ENCODE assay signal across 8 cellular contexts in the genomic region with DNA sequence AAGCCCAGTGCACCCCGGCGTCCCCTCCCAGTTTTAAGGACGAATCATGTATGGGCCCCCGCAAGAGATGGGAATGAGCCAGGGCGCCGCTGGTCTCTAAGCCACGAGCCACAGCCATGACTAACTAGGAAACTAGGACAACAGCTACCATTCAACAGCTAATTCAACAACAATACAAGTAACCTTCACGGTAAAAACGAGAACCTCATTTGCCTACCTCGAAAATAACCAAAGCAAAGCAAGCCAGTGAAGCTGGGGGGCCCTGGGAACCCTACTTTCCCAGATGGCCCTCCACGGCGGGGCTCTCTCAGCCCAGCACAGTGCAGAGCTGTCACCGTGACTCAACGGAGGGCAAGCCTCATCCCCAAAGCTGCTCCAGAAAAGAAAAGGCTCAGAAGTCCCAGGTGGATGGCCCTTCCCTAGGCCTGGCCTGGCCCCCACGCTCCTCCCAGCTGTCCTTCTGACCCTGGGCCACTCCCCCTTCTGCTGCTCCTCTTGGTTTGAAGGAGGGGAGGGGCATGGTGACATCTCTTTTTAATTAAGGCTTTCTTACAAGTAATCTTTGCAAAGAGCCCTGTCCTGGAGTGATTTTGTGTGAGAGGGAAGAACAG.
DNase-seq lines count a peak whose midpoint lies in the region; ATAC-seq and TF ChIP-seq lines count a peak whose summit lies in the region.

No MANE protein-coding gene starts in this region.

- H3K27me3 Mint-ChIP-seq in CD8-positive, alpha-beta memory T cell = peaks cover 0 to 1% of the 10 kb centered on the region in 2 donors

- CTCF ChIA-PET in CD8-positive, alpha-beta memory T cell (lab: Charles Lee) = interaction anchor here (1.2 to 2.6 kb wide), 6 partner anchors 11 to 107 kb away, joined by 3 to 10 read pairs (median 5); no protein-coding TSS in a partner anchor

- H3K27ac Mint-ChIP-seq in CD8-positive, alpha-beta memory T cell = peak overlapping the region; percentile 78 to 98 (median 96)

- no peaks in the 10 kb centered on the region for H3K9me3 Mint-ChIP-seq in CD8-positive, alpha-beta memory T cell

- H3K36me3 Mint-ChIP-seq in CD8-positive, alpha-beta memory T cell = peaks cover 0 to 4% (median 0%) of the 10 kb centered on the region in 3 donors

- DNase-seq in CD8-positive, alpha-beta memory T cell = no peak
- DNase-seq in NCI-H526 (lab: John Stamatoyannopoulos, UW) = peak; percentile 37 to 82
- peak; percentile 81 for DNase-seq in brain microvascular endothelial cell
- no peak for DNase-seq in lower lobe of right lung
- DNase-seq in transverse colon = peak; percentile 36
- DNase-seq in NCI-H748 treated with DMSO at 0.1 percent for 48 hours (lab: John Stamatoyannopoulos, UW) = no peak
- DNase-seq in occipital lobe (lab: John Stamatoyannopoulos, UW) = no peak

- H3K27ac ChIP-seq in CD8-positive, alpha-beta memory T cell (ENCODE audit: low read depth, low read length) = peak overlapping the region; percentile 73
- H3K27ac ChIP-seq in brain microvascular endothelial cell (peak overlapping the region; percentile 97), lower lobe of right lung (peak overlapping the region; percentile 63), transverse colon (peak overlapping the region; percentile 71 to 82 (median 79))

- peak; percentile 39 to 41 for ATAC-seq in lower lobe of right lung
- no peak for ATAC-seq in GM21390 (IDR thresholded peaks at IDR 0.05; ENCODE audit: unreplicated experiment)

- intact Hi-C loops in lower lobe of right lung (cut with DNase I) = no loop called here
- intact Hi-C loops in transverse colon (cut with DNase I; ENCODE audit: low total_unique reads) = no loop called here

- no peak for TF ChIP-seq EP300 in transverse colon (IDR thresholded peaks at IDR 0.05; ENCODE audit: low read depth)

- 68% methylated on average over 15 of the region's 15 CpGs; no CpG with 5 or more reads in 1 of the 2 donors for WGBS in transverse colon (ENCODE audit: low coverage in 1 of 2), 2 donors

- peaks cover 48% of the 10 kb centered on the region for H3K4me1 ChIP-seq in CD8-positive, alpha-beta memory T cell (ENCODE audit: insufficient read depth, low read length)
- H3K4me1 ChIP-seq in lower lobe of right lung (peaks cover 35% of the 10 kb centered on the region), transverse colon (peaks cover 25 to 69% (median 38%) of the 10 kb centered on the region in 4 donors)

- TF ChIP-seq CTCF in brain microvascular endothelial cell (IDR thresholded peaks at IDR 0.05; ENCODE audit: low read depth, low read length, missing control alignments) = no peak
- TF ChIP-seq CTCF in lower lobe of right lung (IDR thresholded peaks at IDR 0.05) = no peak
- TF ChIP-seq CTCF in transverse colon (IDR thresholded peaks at IDR 0.05) = no peak

- H3K27me3 ChIP-seq in CD8-positive, alpha-beta memory T cell (ENCODE audit: insufficient read depth, low read length, poor library complexity, severe bottlenecking) = no peaks in the 10 kb centered on the region
- no peaks in the 10 kb centered on the region for H3K27me3 ChIP-seq in brain microvascular endothelial cell (replicated peaks)
- no peaks in the 10 kb centered on the region for H3K27me3 ChIP-seq in lower lobe of right lung (ENCODE audit: low read depth)
- no peaks in the 10 kb centered on the region for H3K27me3 ChIP-seq in transverse colon

- peak overlapping the region; percentile 54 for H3K4me3 ChIP-seq in CD8-positive, alpha-beta memory T cell (ENCODE audit: low read length)
- H3K4me3 ChIP-seq in brain microvascular endothelial cell (ENCODE audit: low read depth, low read length) (peak overlapping the region; percentile 9), lower lobe of right lung (peak overlapping the region; percentile 30), transverse colon (peak overlapping the region in 2 of 4 donors; percentile 8 to 13)

- no peaks in the 10 kb centered on the region for H3K36me3 ChIP-seq in CD8-positive, alpha-beta memory T cell (ENCODE audit: insufficient read depth, low read length)
- no peaks in the 10 kb centered on the region for H3K36me3 ChIP-seq in brain microvascular endothelial cell (replicated peaks)
- no peaks in the 10 kb centered on the region for H3K36me3 ChIP-seq in lower lobe of right lung
- no peaks in the 10 kb centered on the region for H3K36me3 ChIP-seq in transverse colon

- no peaks in the 10 kb centered on the region for H3K9me3 ChIP-seq in CD8-positive, alpha-beta memory T cell (ENCODE audit: low read length)
- H3K9me3 ChIP-seq in lower lobe of right lung (no peaks in the 10 kb centered on the region), transverse colon (no peaks in the 10 kb centered on the region)

- in situ Hi-C loops in brain microvascular endothelial cell (cut with HindIII; ENCODE audit: low pct_ligation_motif_present, low sequenced_read_pairs) = no loop called here
- in situ Hi-C loops in transverse colon (cut with MboI; ENCODE audit: low pct_ligation_motif_present in 1 of 4, low pct_unique_long_range_greater_than_20kb in 1 of 4, low sequenced_read_pairs in 3 of 4) = loop anchor here in 1 of 4 donors (25.0 kb wide), 1 partner anchor 613 kb away; no protein-coding TSS in a partner anchor

- TF ChIP-seq POLR2A in transverse colon (IDR thresholded peaks at IDR 0.05) = no peak

- peaks cover 51 to 88% (median 52%) of the 10 kb centered on the region in 3 donors for H3K4me1 Mint-ChIP-seq in CD8-positive, alpha-beta memory T cell

- POLR2A ChIA-PET in CD8-positive, alpha-beta memory T cell (lab: Charles Lee) = interaction anchor here (0.6 to 1.8 kb wide), 5 partner anchors 13 to 1286 kb away, joined by 3 to 5 read pairs (median 4); a partner anchor contains a TSS

- H3K4me3 Mint-ChIP-seq in CD8-positive, alpha-beta memory T cell = peak overlapping the region; percentile 44 to 91 (median 88)

Comparison
In these comparisons a context has a peak if more than half of its experiments do, and no peak if none do; other contexts are left out.
1. DNase-seq: peak in NCI-H526 (2 of 2), brain microvascular endothelial cell (single experiment) and transverse colon (single experiment); none in CD8-positive, alpha-beta memory T cell (0 of 5), lower lobe of right lung (single experiment), NCI-H748 treated with DMSO at 0.1 percent for 48 hours (single experiment) and occipital lobe (single experiment).
2. Peak in every context shown above with its lines, with median percentiles within 50 percentile points of each other: H3K27ac ChIP-seq.